Comparison of ENCODE assay signal across 18 cellular contexts in the genomic region with DNA sequence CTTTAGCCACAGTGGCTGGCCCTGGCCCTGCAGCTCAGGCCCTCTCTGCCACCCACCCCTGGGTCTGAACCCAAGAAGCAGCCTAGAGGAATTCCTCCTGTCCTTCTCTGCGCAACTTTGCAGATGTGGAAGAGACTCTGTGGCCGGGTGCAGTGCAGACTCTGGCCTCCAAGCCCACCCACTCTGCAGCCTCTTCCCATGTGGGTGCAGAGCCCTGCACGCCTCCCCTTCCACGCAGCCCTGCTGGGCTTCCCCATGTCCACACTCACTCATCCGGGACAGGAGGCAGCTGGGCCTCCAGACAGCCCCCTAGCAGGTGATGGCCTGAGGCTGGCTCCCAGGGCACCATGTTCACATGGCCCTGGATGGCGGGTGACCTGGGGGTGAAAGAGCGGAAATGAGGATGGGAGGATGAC. TPM values are rescaled to one million over a fixed set of nuclear protein-coding genes. Genes with fewer than 3 reads are reported as not detected.
"Had no signal": no experiment of that assay in that cellular context is flagged by ENCODE, and none has a peak within 500 bp of the region (broad histone marks: within the 10 kb centered on the region; RNA-seq: fewer than 3 reads in every experiment).

No MANE protein-coding gene starts in this region.

- H3K4me3 ChIP-seq: cardiac muscle cell, hepatocyte, lung had no signal

- DNase-seq: activated CD4-positive, alpha-beta T cell treated with anti-CD3 and anti-CD28 coated beads, Interleukin-2, amount 10 ng/mL, durations not matched to agents 24 days and 14 days; activated CD8-positive, alpha-beta memory T cell treated with anti-CD3 and anti-CD28 coated beads, Interleukin-2, amount 50 U/mL, for 4 hours; activated gamma-delta T cell; activated T-cell treated with anti-CD3 and anti-CD28 coated beads, Interleukin-2, amount 50 U/mL, for 4 hours; amniotic stem cell; effector memory CD8-positive, alpha-beta T cell; left colon; midbrain; retina; stimulated activated CD4-positive, alpha-beta T cell treated with anti-CD3 and anti-CD28 coated beads, Interleukin-2, amount 100 ng/mL, for 24 hours; T1000 had no signal

- H3K36me3 ChIP-seq: cardiac muscle cell had no signal

- H3K4me3 Mint-ChIP-seq: activated naive CD4-positive, alpha-beta T cell treated with anti-CD3 and anti-CD28 coated beads, Interleukin-2, amount 50 U/mL, for 24 hours; activated T-cell treated with anti-CD3 and anti-CD28 coated beads, Interleukin-2, amount 50 U/mL, for 4 hours; effector memory CD8-positive, alpha-beta T cell had no signal

- H3K27me3 Mint-ChIP-seq: activated CD4-positive, alpha-beta T cell treated with anti-CD3 and anti-CD28 coated beads, Interleukin-2, amount 10 ng/mL, durations not matched to agents 24 days and 14 days; activated naive CD4-positive, alpha-beta T cell treated with anti-CD3 and anti-CD28 coated beads, Interleukin-2, amount 50 U/mL, for 24 hours had no signal

- H3K9me3 Mint-ChIP-seq: activated CD4-positive, alpha-beta T cell treated with anti-CD3 and anti-CD28 coated beads, Interleukin-2, amount 10 ng/mL, durations not matched to agents 24 days and 14 days; activated naive CD4-positive, alpha-beta T cell treated with anti-CD3 and anti-CD28 coated beads, Interleukin-2, amount 50 U/mL, for 24 hours; activated T-cell treated with anti-CD3 and anti-CD28 coated beads, Interleukin-2, amount 50 U/mL, for 4 hours; effector memory CD8-positive, alpha-beta T cell had no signal

- ATAC-seq: effector memory CD8-positive, alpha-beta T cell; left colon had no signal

- H3K27ac Mint-ChIP-seq: activated CD4-positive, alpha-beta T cell treated with anti-CD3 and anti-CD28 coated beads, Interleukin-2, amount 10 ng/mL, durations not matched to agents 24 days and 14 days; activated naive CD4-positive, alpha-beta T cell treated with anti-CD3 and anti-CD28 coated beads, Interleukin-2, amount 50 U/mL, for 24 hours; effector memory CD8-positive, alpha-beta T cell had no signal

- H3K4me2 ChIP-seq: hepatocyte had no signal

- H3K27ac ChIP-seq: cardiac muscle cell, hepatocyte had no signal

- H3K27me3 ChIP-seq: cardiac muscle cell, hepatocyte had no signal

RNA-seq across cellular contexts. Expression of a gene that starts 2.5 kb away (rescaled TPM):
- total RNA-seq: cardiac muscle cell, fibroblast of villous mesenchyme, urinary bladder had no signal
- polyA plus RNA-seq: cardiac muscle cell, neural cell had no signal
